ENCODE assay signal across 1 cellular context in the genomic region with DNA sequence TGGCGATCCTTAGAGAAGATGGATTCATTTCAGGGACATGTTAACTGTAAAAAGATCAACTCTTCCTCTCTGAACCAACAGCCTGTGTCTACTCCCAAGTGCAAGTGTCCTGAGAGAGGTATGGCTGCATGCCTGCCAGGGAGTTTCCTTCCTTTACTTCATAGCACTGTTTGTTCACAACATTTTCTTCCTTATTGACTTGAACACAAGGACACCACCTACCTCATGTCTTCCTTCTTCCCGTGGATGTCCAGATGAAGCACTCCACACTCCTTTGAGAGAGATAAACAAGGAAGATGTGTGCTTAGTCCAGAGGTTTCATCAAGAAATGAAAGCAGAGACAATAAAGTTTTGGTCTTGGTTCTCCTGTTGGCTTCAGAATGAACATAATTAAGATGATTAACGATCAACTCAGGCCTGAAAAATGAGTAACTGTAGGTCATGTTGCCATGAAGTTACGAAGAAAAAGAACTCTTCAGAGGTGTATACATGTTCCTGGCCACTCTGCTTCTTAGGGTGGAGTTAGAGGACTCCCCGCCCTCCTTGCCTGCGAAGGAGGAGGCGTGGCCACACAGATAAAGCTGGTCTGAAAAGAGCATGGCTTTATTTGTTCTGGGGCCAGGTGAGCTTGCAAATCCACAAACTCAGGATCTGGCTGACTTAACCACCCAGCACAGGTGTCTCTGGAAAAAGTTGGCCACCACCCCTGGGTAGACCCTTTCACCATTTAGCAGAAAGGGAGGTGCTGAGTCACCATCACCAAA.
TF ChIP-seq lines count a peak whose summit lies in the region.

No MANE protein-coding gene starts in this region.

TF ChIP-seq in GM23338, 12 proteins besides CTCF, POLR2A, EP300 and RAD21 (continued from another document):
- TF ChIP-seq ZNF462 (CRISPR knock-in tag; IDR thresholded peaks at IDR 0.05) = no peak
- TF ChIP-seq, protein P1, sequence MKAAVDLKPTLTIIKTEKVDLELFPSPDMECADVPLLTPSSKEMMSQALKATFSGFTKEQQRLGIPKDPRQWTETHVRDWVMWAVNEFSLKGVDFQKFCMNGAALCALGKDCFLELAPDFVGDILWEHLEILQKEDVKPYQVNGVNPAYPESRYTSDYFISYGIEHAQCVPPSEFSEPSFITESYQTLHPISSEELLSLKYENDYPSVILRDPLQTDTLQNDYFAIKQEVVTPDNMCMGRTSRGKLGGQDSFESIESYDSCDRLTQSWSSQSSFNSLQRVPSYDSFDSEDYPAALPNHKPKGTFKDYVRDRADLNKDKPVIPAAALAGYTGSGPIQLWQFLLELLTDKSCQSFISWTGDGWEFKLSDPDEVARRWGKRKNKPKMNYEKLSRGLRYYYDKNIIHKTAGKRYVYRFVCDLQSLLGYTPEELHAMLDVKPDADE (IDR thresholded peaks at IDR 0.05) = no peak
- TF ChIP-seq EZH2phosphoT487 (IDR thresholded peaks at IDR 0.05; ENCODE audit: unreplicated experiment) = no peak
- no peak for TF ChIP-seq CREB1 (CRISPR knock-in tag; IDR thresholded peaks at IDR 0.05; ENCODE audit: low read depth)
- no peak for TF ChIP-seq STAT1 (IDR thresholded peaks at IDR 0.05; ENCODE audit: unreplicated experiment)
- no peak for TF ChIP-seq POLR2AphosphoS5 (IDR thresholded peaks at IDR 0.05; ENCODE audit: low read depth)
